10 cellular contexts compared by ENCODE assay signal in genomic region chr9:128913995-128914772, GRCh38. TPM values are rescaled to one million over a fixed set of nuclear protein-coding genes. Genes with fewer than 3 reads are reported as not detected.
DNase-seq lines count a peak whose midpoint lies in the region; ATAC-seq and TF ChIP-seq lines count a peak whose summit lies in the region.
"Had no signal": no experiment of that assay in that cellular context is flagged by ENCODE, and none has a peak within 500 bp of the region (broad histone marks: within the 10 kb centered on the region; RNA-seq: fewer than 3 reads in every experiment).

No MANE protein-coding gene starts in this region.

- H2BK12ac ChIP-seq in trophoblast cell (ENCODE audit: low read length) = no peak overlapping the region

- H3K4me2 ChIP-seq in trophoblast cell (ENCODE audit: low read length) = no peak overlapping the region

- no peak overlapping the region for H3K18ac ChIP-seq in trophoblast cell (ENCODE audit: low read length)

- peaks cover 18 to 92% (median 77%) of the 10 kb centered on the region in 12 donors for H3K4me1 ChIP-seq in heart left ventricle
- peaks cover 35 to 39% of the 10 kb centered on the region in 2 donors for H3K4me1 ChIP-seq in breast epithelium
- peaks cover 27 to 74% of the 10 kb centered on the region in 2 donors for H3K4me1 ChIP-seq in lung (ENCODE audit: control insufficient read depth in 2 of 2, insufficient read depth in 2 of 2, low read length in 2 of 2)
- peaks cover 73% of the 10 kb centered on the region for H3K4me1 ChIP-seq in upper lobe of right lung
- H3K4me1 ChIP-seq in trophoblast cell (ENCODE audit: control insufficient read depth in 1 of 2, insufficient read depth in 2 of 2, low read length in 2 of 2) = peaks cover 27 to 35% of the 10 kb centered on the region in 2 experiments

- no peak overlapping the region for H3K9ac ChIP-seq in trophoblast cell (ENCODE audit: low read length)

- H3K27ac ChIP-seq in heart left ventricle = peak overlapping the region; percentile 69 to 92 (median 86)
- H3K27ac ChIP-seq in breast epithelium = peak overlapping the region; percentile 92 to 94
- H3K27ac ChIP-seq in lung (ENCODE audit: low read depth in 1 of 2, low read length in 1 of 2) = peak overlapping the region; percentile 51 to 94
- H3K27ac ChIP-seq in upper lobe of right lung = peak overlapping the region; percentile 77
- H3K27ac ChIP-seq in trophoblast cell (ENCODE audit: low read depth, low read length) = no peak overlapping the region

- no peak overlapping the region for H4K12ac ChIP-seq in trophoblast cell (ENCODE audit: low read depth, low read length)

- H3K4ac ChIP-seq in trophoblast cell (ENCODE audit: low read depth, low read length) = no peak overlapping the region

- no peak for TF ChIP-seq CTCF in heart left ventricle (IDR thresholded peaks at IDR 0.05)
- TF ChIP-seq CTCF in breast epithelium (IDR thresholded peaks at IDR 0.05) = no peak
- TF ChIP-seq CTCF in lung (IDR thresholded peaks at IDR 0.05; ENCODE audit: control extremely low read depth, extremely low read depth) = no peak
- no peak for TF ChIP-seq CTCF in upper lobe of right lung (IDR thresholded peaks at IDR 0.05)
- no peak for TF ChIP-seq CTCF in natural killer cell (IDR thresholded peaks at IDR 0.05)

- intact Hi-C loops in heart left ventricle (cut with DNase I) (no loop called here), Right ventricle myocardium superior (cut with DNase I) (no loop called here), breast epithelium (cut with DNase I; ENCODE audit: low total_unique reads) (no loop called here), upper lobe of right lung (cut with DNase I) (no loop called here), natural killer cell (cut with micrococcal nuclease) (no loop called here)

- no peak overlapping the region for H2AK5ac ChIP-seq in trophoblast cell (ENCODE audit: low read length)

- TF ChIP-seq POLR2A in heart left ventricle (IDR thresholded peaks at IDR 0.05) = no peak
- no peak for TF ChIP-seq POLR2A in breast epithelium (IDR thresholded peaks at IDR 0.05)

- H2AFZ ChIP-seq in trophoblast cell (ENCODE audit: insufficient read depth, low read length, poor library complexity) = no peak overlapping the region

- H3K4me3 ChIP-seq in heart left ventricle (no peak overlapping the region), breast epithelium (peak overlapping the region in 2 of 3 donors; percentile 10 to 27), lung (no peak overlapping the region), upper lobe of right lung (peak overlapping the region; percentile 0), trophoblast cell (ENCODE audit: low read depth, low read length) (no peak overlapping the region)

- H3K14ac ChIP-seq in trophoblast cell (ENCODE audit: low read length) = no peak overlapping the region

- no peak overlapping the region for H4K91ac ChIP-seq in trophoblast cell (ENCODE audit: low read depth, low read length)

- H2BK5ac ChIP-seq in trophoblast cell (ENCODE audit: low read depth, low read length, poor library complexity) = no peak overlapping the region

- H2BK120ac ChIP-seq in trophoblast cell (ENCODE audit: insufficient read depth, low read length, poor library complexity) = no peak overlapping the region

- peaks cover 0 to 60% (median 31%) of the 10 kb centered on the region in 9 donors for H3K36me3 ChIP-seq in heart left ventricle
- no peaks in the 10 kb centered on the region for H3K36me3 ChIP-seq in breast epithelium
- peaks cover 3 to 28% of the 10 kb centered on the region in 2 donors for H3K36me3 ChIP-seq in lung (ENCODE audit: control insufficient read depth in 2 of 2, insufficient read depth in 2 of 2, low read length in 2 of 2)
- peaks cover 28% of the 10 kb centered on the region for H3K36me3 ChIP-seq in upper lobe of right lung
- peaks cover 62 to 70% of the 10 kb centered on the region in 2 experiments for H3K36me3 ChIP-seq in trophoblast cell (ENCODE audit: control insufficient read depth in 1 of 2, insufficient read depth in 2 of 2, low read length in 2 of 2)

- H3K9me3 Mint-ChIP-seq in natural killer cell = no peaks in the 10 kb centered on the region

- no peaks in the 10 kb centered on the region for H3K36me3 Mint-ChIP-seq in natural killer cell

- H3K27ac Mint-ChIP-seq in natural killer cell = peak overlapping the region in 1 of 2 donors; percentile 91

- no peaks in the 10 kb centered on the region for H3K27me3 ChIP-seq in heart left ventricle
- no peaks in the 10 kb centered on the region for H3K27me3 ChIP-seq in breast epithelium
- no peaks in the 10 kb centered on the region for H3K27me3 ChIP-seq in lung (ENCODE audit: control insufficient read depth, insufficient read depth)
- H3K27me3 ChIP-seq in upper lobe of right lung = no peaks in the 10 kb centered on the region
- no peaks in the 10 kb centered on the region for H3K27me3 ChIP-seq in trophoblast cell (ENCODE audit: insufficient read depth, low read length)

- no peak overlapping the region for H3K4me3 Mint-ChIP-seq in natural killer cell

- H3K27me3 Mint-ChIP-seq in natural killer cell (ENCODE audit: low read depth in 2 of 2) = no peaks in the 10 kb centered on the region

- ATAC-seq in heart left ventricle = no peak
- ATAC-seq in Right ventricle myocardium superior (ENCODE audit: poor library complexity) = no peak
- ATAC-seq in lung (ENCODE audit: insufficient read depth, low FRiP score) = no peak
- ATAC-seq in upper lobe of right lung = no peak
- ATAC-seq in natural killer cell = no peak

- no peak overlapping the region for H3K23ac ChIP-seq in trophoblast cell (ENCODE audit: low read length)

- no peaks in the 10 kb centered on the region for H3K9me3 ChIP-seq in heart left ventricle
- H3K9me3 ChIP-seq in breast epithelium = no peaks in the 10 kb centered on the region
- H3K9me3 ChIP-seq in lung (ENCODE audit: control insufficient read depth in 2 of 2, insufficient read depth in 1 of 2, low read length in 1 of 2) = no peaks in the 10 kb centered on the region
- H3K9me3 ChIP-seq in upper lobe of right lung = no peaks in the 10 kb centered on the region
- H3K9me3 ChIP-seq in trophoblast cell (ENCODE audit: insufficient read depth, low read depth, low read length) = peaks cover 2% of the 10 kb centered on the region

- 70 to 77% (median 71%) methylated on average over 19 to 23 of the region's 23 CpGs for WGBS in heart left ventricle, 4 donors
- 60 to 79% methylated on average over 23 of the region's 23 CpGs for WGBS in lung, 2 donors
- WGBS in trophoblast cell (ENCODE audit: extremely low coverage, insufficient coverage, insufficient read length) = no CpG with 5 or more reads among the region's 23 CpGs

- peaks cover 15% of the 10 kb centered on the region for H3K79me1 ChIP-seq in trophoblast cell (ENCODE audit: low read length)

- peaks cover 21 to 59% of the 10 kb centered on the region in 2 donors for H3K4me1 Mint-ChIP-seq in natural killer cell

- peaks cover 6% of the 10 kb centered on the region for H3K79me2 ChIP-seq in trophoblast cell (ENCODE audit: control insufficient read depth, insufficient read depth, low read length, poor library complexity)

- DNase-seq in heart left ventricle (no peak), Right ventricle myocardium superior (no peak), breast epithelium (ENCODE audit: low spot score in 2 of 2) (no peak), lung (ENCODE audit: low spot score) (peak; percentile 60), upper lobe of right lung (no peak), SHP77 treated with DMSO at 0.1 percent for 48 hours (lab: John Stamatoyannopoulos, UW) (no peak), natural killer cell (no peak), trophoblast cell (no peak)
- DNase-seq: NCI-H2171 had no signal

- no peak overlapping the region for H4K8ac ChIP-seq in trophoblast cell (ENCODE audit: low read depth, low read length)

RNA-seq across cellular contexts. Expression of gene PHYHD1, which starts 6.6 kb away (rescaled TPM):
- total RNA-seq in heart left ventricle (10 to 100 TPM; 14.0 to 49.0 (median 27.3) TPM), Right ventricle myocardium superior (28.7 TPM), breast epithelium (10 to 100 TPM; 24.3 to 67.0 (median 44.8) TPM), lung (10 to 100 TPM; 25.5 to 66.5 TPM), upper lobe of right lung (46.5 TPM), natural killer cell (1 to 10 TPM; 5.4 to 6.0 (median 5.4) TPM)
- polyA plus RNA-seq in heart left ventricle (10 to 100 TPM; 24.2 to 41.5 TPM), lung (10 to 100 TPM; 21.4 to 86.3 TPM)
- 11.4 TPM in 2 replicates for polyA plus RNA-seq in trophoblast cell (2013)
- total RNA-seq: activated CD8-positive, alpha-beta memory T cell treated with anti-CD3 and anti-CD28 coated beads for 36 hours had no signal

RNA-seq across cellular contexts. Expression of gene LRRC8A, which starts 32.3 kb away (rescaled TPM):
- total RNA-seq in heart left ventricle (10 to 100 TPM; 16.2 to 76.4 (median 28.8) TPM), Right ventricle myocardium superior (20.2 TPM), breast epithelium (10 to 100 TPM; 26.1 to 52.7 (median 40.6) TPM), lung (10 to 100 TPM; 30.4 to 60.8 TPM), upper lobe of right lung (68.1 TPM), natural killer cell (10 to 100 TPM; 60.0 to 82.9 (median 67.9) TPM)
- polyA plus RNA-seq in heart left ventricle (10 to 100 TPM; 15.8 to 62.3 TPM), lung (10 to 100 TPM; 26.6 to 66.9 TPM)
- polyA plus RNA-seq in trophoblast cell (2013) = 39.7 and 40.9 TPM in 2 replicates

RNA-seq across cellular contexts. Expression of gene KYAT1, which starts 32.4 kb away (rescaled TPM):
- 10 to 100 TPM in 7 of 9 donors, 1 to 10 TPM in 2; 9.5 to 16.7 (median 13.4) TPM for total RNA-seq in heart left ventricle
- 10 to 100 TPM; 11.5 to 12.6 TPM for polyA plus RNA-seq in heart left ventricle
- 12.6 TPM for total RNA-seq in Right ventricle myocardium superior
- total RNA-seq in breast epithelium = 1 to 10 TPM; 3.0 to 7.6 (median 7.2) TPM
- 1 to 10 TPM; 4.6 to 7.7 TPM for total RNA-seq in lung
- polyA plus RNA-seq in lung = 1 to 10 TPM; 4.5 to 5.0 TPM
- 6.6 TPM for total RNA-seq in upper lobe of right lung
- total RNA-seq in natural killer cell = 10 to 100 TPM in 1 of 3 donors, 1 to 10 TPM in 2; 8.9 to 11.3 (median 9.1) TPM
- 3.3 and 4.0 TPM in 2 replicates for polyA plus RNA-seq in trophoblast cell (2013)

RNA-seq across cellular contexts. Expression of gene DOLK, which starts 33.2 kb away (rescaled TPM):
- 10 to 100 TPM in 6 of 9 donors, 1 to 10 TPM in 3; 8.2 to 14.8 (median 10.6) TPM for total RNA-seq in heart left ventricle
- polyA plus RNA-seq in heart left ventricle = 10 to 100 TPM in 1 of 2 donors, 1 to 10 TPM in 1; 7.8 to 15.6 TPM
- 6.4 TPM for total RNA-seq in Right ventricle myocardium superior
- total RNA-seq in breast epithelium = 10 to 100 TPM; 11.1 to 16.2 (median 14.3) TPM
- total RNA-seq in lung = 10 to 100 TPM; 10.6 to 17.9 TPM
- 10 to 100 TPM in 1 of 2 donors, 1 to 10 TPM in 1; 9.6 to 19.1 TPM for polyA plus RNA-seq in lung
- 15.5 TPM for total RNA-seq in upper lobe of right lung
- 1 to 10 TPM; 4.8 to 8.9 (median 6.7) TPM for total RNA-seq in natural killer cell
- polyA plus RNA-seq in trophoblast cell (2013) = 13.6 and 14.4 TPM in 2 replicates

RNA-seq across cellular contexts. Expression of gene NUP188, which starts 33.3 kb away (rescaled TPM):
- 10 to 100 TPM; 15.1 to 30.4 (median 22.6) TPM for total RNA-seq in heart left ventricle
- 10 to 100 TPM; 10.6 to 35.1 TPM for polyA plus RNA-seq in heart left ventricle
- total RNA-seq in Right ventricle myocardium superior = 21.0 TPM
- total RNA-seq in breast epithelium = 10 to 100 TPM; 32.3 to 49.5 (median 36.0) TPM
- total RNA-seq in lung = 10 to 100 TPM; 39.3 to 48.5 TPM
- 10 to 100 TPM; 17.0 to 24.9 TPM for polyA plus RNA-seq in lung
- 49.6 TPM for total RNA-seq in upper lobe of right lung
- 10 to 100 TPM; 53.9 to 66.4 (median 58.3) TPM for total RNA-seq in natural killer cell
- polyA plus RNA-seq in trophoblast cell (2013) = 17.7 and 18.2 TPM in 2 replicates

Comparison
In these comparisons a context has a peak if more than half of its experiments do, and no peak if none do; other contexts are left out.
1. H3K4me3 ChIP-seq: peak in breast epithelium (2 of 3) and upper lobe of right lung (single experiment); none in heart left ventricle (0 of 12), lung (single experiment) and trophoblast cell (single experiment).